Comparison of ENCODE assay signal across 11 cellular contexts in the genomic region with DNA sequence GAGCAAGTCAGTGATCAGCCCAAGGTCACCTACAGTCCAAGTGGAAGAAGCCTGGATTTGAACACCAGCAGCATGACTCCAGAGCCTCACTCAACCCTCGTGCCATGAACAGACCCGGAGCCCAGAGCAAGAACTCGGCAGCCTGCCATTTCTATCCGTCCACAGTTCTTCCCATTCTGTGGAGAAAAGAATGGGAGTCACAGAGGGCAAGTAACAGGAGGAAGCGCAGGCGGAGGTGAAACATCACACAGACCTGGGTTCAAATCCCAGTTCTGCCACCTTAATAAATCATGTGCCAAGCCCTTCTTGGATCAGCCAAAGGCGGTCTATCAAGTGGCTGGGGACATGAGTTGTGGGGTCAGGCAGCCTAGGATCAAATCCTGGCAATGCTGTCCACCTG. TPM values are rescaled to one million over a fixed set of nuclear protein-coding genes. Genes with fewer than 3 reads are reported as not detected.
A peak's percentile ranks its signal among the peaks of the same experiment; 100 is the strongest.
DNase-seq lines count a peak whose midpoint lies in the region; ATAC-seq and TF ChIP-seq lines count a peak whose summit lies in the region.
"Had no signal": no experiment of that assay in that cellular context is flagged by ENCODE, and none has a peak within 500 bp of the region (broad histone marks: within the 10 kb centered on the region; RNA-seq: fewer than 3 reads in every experiment).

No MANE protein-coding gene starts in this region.

- H3K79me1 ChIP-seq in mesenchymal stem cell (replicated peaks; ENCODE audit: low read length, poor library complexity, severe bottlenecking): peaks cover 26% of the 10 kb centered on the region

- H3K4me1 Mint-ChIP-seq in activated naive CD8-positive, alpha-beta T cell treated with anti-CD3 and anti-CD28 coated beads, Interleukin-2, amount 50 U/mL, for 24 hours: peaks cover 79% of the 10 kb centered on the region

- no peak overlapping the region for H4K8ac ChIP-seq in mesenchymal stem cell (ENCODE audit: low read length)

- no peak overlapping the region for H3K4ac ChIP-seq in mesenchymal stem cell (ENCODE audit: low read depth in 1 of 2, low read length in 2 of 2)

- H2BK120ac ChIP-seq in mesenchymal stem cell (ENCODE audit: low read depth, low read length): no peak overlapping the region

- 88% methylated on average over 6 of the region's 7 CpGs for WGBS in mesenchymal stem cell
- 56 to 60% methylated on average over 1 to 7 of the region's 7 CpGs for WGBS in transverse colon (ENCODE audit: low coverage in 1 of 2), 2 donors

- no peak overlapping the region for H2BK5ac ChIP-seq in mesenchymal stem cell (ENCODE audit: low read depth, low read length, poor library complexity, severe bottlenecking)

- H3K27ac Mint-ChIP-seq in activated naive CD8-positive, alpha-beta T cell treated with anti-CD3 and anti-CD28 coated beads, Interleukin-2, amount 50 U/mL, for 24 hours: peak overlapping the region; percentile 98

- no peaks in the 10 kb centered on the region for H3K9me3 Mint-ChIP-seq in activated naive CD8-positive, alpha-beta T cell treated with anti-CD3 and anti-CD28 coated beads, Interleukin-2, amount 50 U/mL, for 24 hours

- TF ChIP-seq CTCF in left ventricle myocardium inferior (IDR thresholded peaks at IDR 0.05; ENCODE audit: borderline replicate concordance) (no peak), transverse colon (IDR thresholded peaks at IDR 0.05) (no peak)

- TF ChIP-seq POLR2A in transverse colon (IDR thresholded peaks at IDR 0.05): no peak

- no peak overlapping the region for H3K14ac ChIP-seq in mesenchymal stem cell (ENCODE audit: low read length in 2 of 2)

- TF ChIP-seq EP300 in transverse colon (IDR thresholded peaks at IDR 0.05; ENCODE audit: low read depth): no peak

- ATAC-seq in Right ventricle myocardium superior (ENCODE audit: poor library complexity) (no peak), HG02938 (IDR thresholded peaks at IDR 0.05; ENCODE audit: unreplicated experiment) (no peak), HG03439 (IDR thresholded peaks at IDR 0.05; ENCODE audit: unreplicated experiment) (no peak)
- no peak for ATAC-seq in activated naive CD8-positive, alpha-beta T cell treated with anti-CD3 and anti-CD28 coated beads, Interleukin-2, amount 50 U/mL, for 24 hours
- ATAC-seq: K562 had no signal

- H2BK12ac ChIP-seq in mesenchymal stem cell (ENCODE audit: low read length in 2 of 2): no peak overlapping the region

- H3K18ac ChIP-seq in mesenchymal stem cell (ENCODE audit: low read depth in 1 of 2, low read length in 2 of 2): no peak overlapping the region

- H3K9me3 ChIP-seq in left ventricle myocardium inferior (replicated peaks): no peaks in the 10 kb centered on the region
- no peaks in the 10 kb centered on the region for H3K9me3 ChIP-seq in mesenchymal stem cell (ENCODE audit: control insufficient read depth, low read length)
- H3K9me3 ChIP-seq in transverse colon: no peaks in the 10 kb centered on the region
- H3K9me3 ChIP-seq: pancreas had no signal

- in situ Hi-C loops in transverse colon (cut with MboI; ENCODE audit: low pct_ligation_motif_present in 1 of 4, low pct_unique_long_range_greater_than_20kb in 1 of 4, low sequenced_read_pairs in 3 of 4): no loop called here

- H3K27me3 Mint-ChIP-seq in activated naive CD8-positive, alpha-beta T cell treated with anti-CD3 and anti-CD28 coated beads, Interleukin-2, amount 50 U/mL, for 24 hours: no peaks in the 10 kb centered on the region

- peak overlapping the region; percentile 94 for H3K4me3 Mint-ChIP-seq in activated naive CD8-positive, alpha-beta T cell treated with anti-CD3 and anti-CD28 coated beads, Interleukin-2, amount 50 U/mL, for 24 hours

- H3K36me3 ChIP-seq in left ventricle myocardium inferior (no peaks in the 10 kb centered on the region), mesenchymal stem cell (ENCODE audit: control insufficient read depth in 1 of 2, insufficient read depth in 2 of 2, low read depth in 1 of 2, low read length in 2 of 2) (peaks cover 0 to under 1% of the 10 kb centered on the region in 2 experiments), transverse colon (no peaks in the 10 kb centered on the region)
- H3K36me3 ChIP-seq: pancreas had no signal

- H2AFZ ChIP-seq in mesenchymal stem cell (ENCODE audit: low read depth, low read length): no peak overlapping the region

- peaks cover 15% of the 10 kb centered on the region for H3K36me3 Mint-ChIP-seq in activated naive CD8-positive, alpha-beta T cell treated with anti-CD3 and anti-CD28 coated beads, Interleukin-2, amount 50 U/mL, for 24 hours (ENCODE audit: low read depth)

- H3K27ac ChIP-seq in left ventricle myocardium inferior (replicated peaks) (peak overlapping the region; percentile 23), mesenchymal stem cell (ENCODE audit: low read length, poor library complexity, severe bottlenecking) (no peak overlapping the region), transverse colon (peak overlapping the region; percentile 66 to 84 (median 74))
- H3K27ac ChIP-seq: C4-2B had no signal

- peaks cover 62% of the 10 kb centered on the region for H3K4me1 ChIP-seq in left ventricle myocardium inferior
- H3K4me1 ChIP-seq in mesenchymal stem cell (ENCODE audit: control insufficient read depth, insufficient read depth, low read depth, low read length): peaks cover 32% of the 10 kb centered on the region
- H3K4me1 ChIP-seq in transverse colon: peaks cover 0 to 62% (median 7%) of the 10 kb centered on the region in 4 donors
- H3K4me1 ChIP-seq: pancreas had no signal

- H4K91ac ChIP-seq in mesenchymal stem cell (ENCODE audit: low read length): no peak overlapping the region

- H3K9ac ChIP-seq in mesenchymal stem cell (ENCODE audit: low read length): no peak overlapping the region

- H3K4me3 ChIP-seq in left ventricle myocardium inferior (no peak overlapping the region), mesenchymal stem cell (ENCODE audit: insufficient read depth in 1 of 2, low read depth in 1 of 2, low read length in 2 of 2) (no peak overlapping the region), transverse colon (peak overlapping the region in 1 of 4 donors; percentile 19)
- H3K4me3 ChIP-seq: K562, pancreas had no signal

- H3K4me2 ChIP-seq in mesenchymal stem cell (ENCODE audit: low read length, poor library complexity, severe bottlenecking): no peak overlapping the region

- H3K27me3 ChIP-seq in left ventricle myocardium inferior (ENCODE audit: low read depth) (peaks cover 7% of the 10 kb centered on the region), mesenchymal stem cell (ENCODE audit: control insufficient read depth in 1 of 2, insufficient read depth in 1 of 2, low read length in 2 of 2) (peaks cover 0 to 35% of the 10 kb centered on the region in 2 experiments), transverse colon (peaks cover 37% of the 10 kb centered on the region)

- no peak overlapping the region for H3K23ac ChIP-seq in mesenchymal stem cell (ENCODE audit: low read length in 2 of 2)

- no peak overlapping the region for H2BK15ac ChIP-seq in mesenchymal stem cell (ENCODE audit: low read depth, poor library complexity, severe bottlenecking)

- peak overlapping the region; percentile 27 for H2AK5ac ChIP-seq in mesenchymal stem cell (ENCODE audit: low read length, severe bottlenecking)

- intact Hi-C loops in left ventricle myocardium inferior (cut with micrococcal nuclease): no loop called here
- intact Hi-C loops in Right ventricle myocardium superior (cut with DNase I): no loop called here
- intact Hi-C loops in transverse colon (cut with DNase I; ENCODE audit: low total_unique reads): no loop called here

- no peak for DNase-seq in left ventricle myocardium inferior
- no peak for DNase-seq in Right ventricle myocardium superior
- no peak for DNase-seq in activated naive CD8-positive, alpha-beta T cell treated with anti-CD3 and anti-CD28 coated beads, Interleukin-2, amount 50 U/mL, for 24 hours
- no peak for DNase-seq in mesenchymal stem cell
- DNase-seq in transverse colon: no peak
- no peak for DNase-seq in COLO668 (lab: John Stamatoyannopoulos, UW; ENCODE audit: unreplicated experiment)
- DNase-seq: pancreas had no signal

RNA-seq across cellular contexts. Expression of a gene that starts 4.3 kb away (rescaled TPM):
- total RNA-seq in left ventricle myocardium inferior (11.2 TPM), Right ventricle myocardium superior (10.3 TPM), transverse colon (10 to 100 TPM; 10.9 to 29.9 (median 16.6) TPM)
- 0.77 TPM for polyA plus RNA-seq in mesenchymal stem cell (2013, experiment 1 of 2)
- 0.84 TPM for polyA plus RNA-seq in mesenchymal stem cell (2013, experiment 2 of 2)
